In genomic region chr4:76214269-76214628, GRCh38 we compare ENCODE assay signal across 1 cellular context.
A peak's percentile ranks its signal among the peaks of the same experiment; 100 is the strongest.
TF ChIP-seq lines count a peak whose summit lies in the region.

No MANE protein-coding gene starts in this region.

TF ChIP-seq in HepG2, 621 proteins besides CTCF, POLR2A, EP300 and RAD21 (continued from another document and continues in another):
- TF ChIP-seq ZNF276 (CRISPR knock-in tag; IDR thresholded peaks at IDR 0.05; ENCODE audit: low read depth): no peak
- TF ChIP-seq HMGXB4 (CRISPR knock-in tag; IDR thresholded peaks at IDR 0.05; ENCODE audit: borderline replicate concordance in 1 of 2, low read depth in 1 of 2): no peak; a peak in 1 of 4 replicates
- peak; percentile 69; the same call in 1 of the 2 replicates for TF ChIP-seq FUBP1 (CRISPR knock-in tag; IDR thresholded peaks at IDR 0.05; ENCODE audit: borderline replicate concordance)
- no peak for TF ChIP-seq NR3C1 (CRISPR knock-in tag; IDR thresholded peaks at IDR 0.05)
- no peak for TF ChIP-seq ZSCAN20 (CRISPR knock-in tag; IDR thresholded peaks at IDR 0.05; ENCODE audit: borderline replicate concordance)
- 0 out of 2 replicates have a peak, but pooled peaks have one; percentile 1 for TF ChIP-seq PREB (CRISPR knock-in tag; IDR thresholded peaks at IDR 0.05)
- peak; percentile 11; the same call in 1 of the 2 replicates for TF ChIP-seq PHF21A (CRISPR knock-in tag; IDR thresholded peaks at IDR 0.05)
- TF ChIP-seq ZFX (CRISPR knock-in tag; IDR thresholded peaks at IDR 0.05; ENCODE audit: low read depth): no peak
- TF ChIP-seq SMAD3 (CRISPR knock-in tag; IDR thresholded peaks at IDR 0.05): no peak
- no peak for TF ChIP-seq ZNF589 (CRISPR knock-in tag; conservative IDR thresholded peaks at IDR 0.05)
- TF ChIP-seq CHCHD3 (CRISPR knock-in tag; IDR thresholded peaks at IDR 0.05): no peak
- no peak for TF ChIP-seq ZNF121 (CRISPR knock-in tag; IDR thresholded peaks at IDR 0.05)
- 0 out of 2 replicates have a peak, but pooled peaks have one; percentile 61 for TF ChIP-seq ZNF713 (CRISPR knock-in tag; IDR thresholded peaks at IDR 0.05)
- no peak for TF ChIP-seq ZNF883 (CRISPR knock-in tag; IDR thresholded peaks at IDR 0.05; ENCODE audit: not compliant biosample characterization)
- TF ChIP-seq ZNF362 (CRISPR knock-in tag; IDR thresholded peaks at IDR 0.05; ENCODE audit: borderline replicate concordance): no peak
- no peak for TF ChIP-seq ZNF850 (CRISPR knock-in tag; conservative IDR thresholded peaks at IDR 0.05)
- peak; percentile 13; the same call in 1 of the 2 replicates for TF ChIP-seq ZNF33B (CRISPR knock-in tag; IDR thresholded peaks at IDR 0.05)
- no peak for TF ChIP-seq ZNF784 (CRISPR knock-in tag; IDR thresholded peaks at IDR 0.05; ENCODE audit: borderline replicate concordance)
- TF ChIP-seq ZNF124 (CRISPR knock-in tag; IDR thresholded peaks at IDR 0.05): no peak
- TF ChIP-seq TRAFD1 (CRISPR knock-in tag; IDR thresholded peaks at IDR 0.05; ENCODE audit: borderline replicate concordance): no peak
- TF ChIP-seq HMG20B (CRISPR knock-in tag; conservative IDR thresholded peaks at IDR 0.05): 0 out of 2 replicates have a peak, but pooled peaks have one; percentile 2
- no peak for TF ChIP-seq NR2C2 (CRISPR knock-in tag; IDR thresholded peaks at IDR 0.05; ENCODE audit: borderline replicate concordance)
- no peak for TF ChIP-seq SIX4 (CRISPR knock-in tag; IDR thresholded peaks at IDR 0.05)
- no peak for TF ChIP-seq ZNF616 (CRISPR knock-in tag; IDR thresholded peaks at IDR 0.05; ENCODE audit: low read depth)
- TF ChIP-seq PITX1 (CRISPR knock-in tag; IDR thresholded peaks at IDR 0.05): 0 out of 2 replicates have a peak, but pooled peaks have one; percentile 20
- TF ChIP-seq ZNF543 (CRISPR knock-in tag; IDR thresholded peaks at IDR 0.05): no peak
- TF ChIP-seq HNF4G (IDR thresholded peaks at IDR 0.05; ENCODE audit: borderline replicate concordance, low read depth, low read length): no peak
- no peak for TF ChIP-seq HNF4G (CRISPR knock-in tag; IDR thresholded peaks at IDR 0.05; ENCODE audit: borderline replicate concordance, low read depth)
- peak; percentile 24 for TF ChIP-seq IKZF4 (CRISPR knock-in tag; IDR thresholded peaks at IDR 0.05; ENCODE audit: borderline replicate concordance, low read depth, not compliant biosample characterization)
- TF ChIP-seq ZNF576 (CRISPR knock-in tag; IDR thresholded peaks at IDR 0.05): no peak
- TF ChIP-seq FOSL2 (CRISPR knock-in tag; IDR thresholded peaks at IDR 0.05): no peak
- TF ChIP-seq ZBTB21 (CRISPR knock-in tag; IDR thresholded peaks at IDR 0.05): no peak
- TF ChIP-seq HNRNPK (IDR thresholded peaks at IDR 0.05; ENCODE audit: low read depth, low read length, poor library complexity, severe bottlenecking): no peak
- TF ChIP-seq ZNF569 (CRISPR knock-in tag; IDR thresholded peaks at IDR 0.05; ENCODE audit: borderline replicate concordance): no peak
- 0 out of 2 replicates have a peak, but pooled peaks have one; percentile 48 for TF ChIP-seq HNF1B (CRISPR knock-in tag; IDR thresholded peaks at IDR 0.05)
- peak; percentile 27; the same call in 1 of the 2 replicates for TF ChIP-seq ZNF501 (CRISPR knock-in tag; IDR thresholded peaks at IDR 0.05)
- TF ChIP-seq ZNF768 (CRISPR knock-in tag; IDR thresholded peaks at IDR 0.05): no peak
- TF ChIP-seq ZNF256 (CRISPR knock-in tag; conservative IDR thresholded peaks at IDR 0.05): no peak
- no peak for TF ChIP-seq MIER2 (CRISPR knock-in tag; IDR thresholded peaks at IDR 0.05)
- TF ChIP-seq ZBTB33 (CRISPR knock-in tag; IDR thresholded peaks at IDR 0.05): 0 out of 2 replicates have a peak, but pooled peaks have one; percentile 1
- TF ChIP-seq ARID5B (CRISPR knock-in tag; IDR thresholded peaks at IDR 0.05): 0 out of 2 replicates have a peak, but pooled peaks have one; percentile 3
